In the genomic region with DNA sequence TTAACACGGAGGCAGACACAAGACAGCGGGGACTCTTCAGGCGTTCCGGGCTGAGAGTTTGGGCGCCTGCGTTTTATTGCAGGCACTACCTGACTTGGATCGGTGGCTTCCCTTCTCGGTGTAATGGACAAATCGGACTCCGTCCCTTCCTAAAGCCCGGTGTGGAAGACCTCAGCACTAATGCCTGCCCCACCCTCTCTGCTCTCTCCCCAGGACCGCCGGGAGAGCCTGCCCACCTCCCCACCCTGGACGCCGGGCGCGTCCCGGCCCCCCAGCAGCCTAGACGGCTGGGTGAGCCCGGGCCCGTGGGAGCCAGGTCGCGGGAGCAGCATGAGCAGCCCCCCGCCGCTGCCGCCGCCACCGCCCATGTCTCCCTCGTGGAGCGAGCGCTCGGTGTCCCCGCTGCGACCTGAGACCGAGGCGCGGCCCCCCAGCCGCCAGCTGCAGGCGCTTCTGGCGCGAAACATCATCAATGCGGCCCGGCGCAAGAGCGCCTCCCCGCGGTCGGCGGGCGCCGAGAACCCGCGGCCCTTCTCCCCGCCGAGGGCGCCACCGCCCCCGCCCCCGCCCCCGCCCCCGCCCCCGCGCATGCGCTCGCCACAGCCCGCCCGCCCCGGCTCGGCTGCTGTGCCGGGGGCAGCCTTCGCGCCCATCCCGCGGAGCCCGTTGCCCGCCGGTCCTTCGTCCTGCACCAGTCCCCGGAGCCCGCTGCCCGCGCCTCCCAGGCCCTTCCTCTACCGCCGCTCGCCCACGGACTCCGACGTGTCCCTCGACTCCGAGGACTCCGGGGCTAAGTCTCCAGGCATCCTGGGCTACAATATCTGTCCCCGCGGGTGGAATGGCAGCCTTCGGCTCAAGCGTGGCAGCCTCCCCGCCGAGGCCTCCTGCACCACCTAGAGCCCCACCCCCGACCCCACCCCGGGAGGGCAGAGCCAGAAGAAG, we compare ENCODE assay signal across 1 cellular context.
TF ChIP-seq lines count a peak whose summit lies in the region.

No MANE protein-coding gene starts in this region.

TF ChIP-seq in HepG2, 621 proteins besides CTCF, POLR2A, EP300 and RAD21 (continued from another document and continues in another):
- TF ChIP-seq, protein P1, sequence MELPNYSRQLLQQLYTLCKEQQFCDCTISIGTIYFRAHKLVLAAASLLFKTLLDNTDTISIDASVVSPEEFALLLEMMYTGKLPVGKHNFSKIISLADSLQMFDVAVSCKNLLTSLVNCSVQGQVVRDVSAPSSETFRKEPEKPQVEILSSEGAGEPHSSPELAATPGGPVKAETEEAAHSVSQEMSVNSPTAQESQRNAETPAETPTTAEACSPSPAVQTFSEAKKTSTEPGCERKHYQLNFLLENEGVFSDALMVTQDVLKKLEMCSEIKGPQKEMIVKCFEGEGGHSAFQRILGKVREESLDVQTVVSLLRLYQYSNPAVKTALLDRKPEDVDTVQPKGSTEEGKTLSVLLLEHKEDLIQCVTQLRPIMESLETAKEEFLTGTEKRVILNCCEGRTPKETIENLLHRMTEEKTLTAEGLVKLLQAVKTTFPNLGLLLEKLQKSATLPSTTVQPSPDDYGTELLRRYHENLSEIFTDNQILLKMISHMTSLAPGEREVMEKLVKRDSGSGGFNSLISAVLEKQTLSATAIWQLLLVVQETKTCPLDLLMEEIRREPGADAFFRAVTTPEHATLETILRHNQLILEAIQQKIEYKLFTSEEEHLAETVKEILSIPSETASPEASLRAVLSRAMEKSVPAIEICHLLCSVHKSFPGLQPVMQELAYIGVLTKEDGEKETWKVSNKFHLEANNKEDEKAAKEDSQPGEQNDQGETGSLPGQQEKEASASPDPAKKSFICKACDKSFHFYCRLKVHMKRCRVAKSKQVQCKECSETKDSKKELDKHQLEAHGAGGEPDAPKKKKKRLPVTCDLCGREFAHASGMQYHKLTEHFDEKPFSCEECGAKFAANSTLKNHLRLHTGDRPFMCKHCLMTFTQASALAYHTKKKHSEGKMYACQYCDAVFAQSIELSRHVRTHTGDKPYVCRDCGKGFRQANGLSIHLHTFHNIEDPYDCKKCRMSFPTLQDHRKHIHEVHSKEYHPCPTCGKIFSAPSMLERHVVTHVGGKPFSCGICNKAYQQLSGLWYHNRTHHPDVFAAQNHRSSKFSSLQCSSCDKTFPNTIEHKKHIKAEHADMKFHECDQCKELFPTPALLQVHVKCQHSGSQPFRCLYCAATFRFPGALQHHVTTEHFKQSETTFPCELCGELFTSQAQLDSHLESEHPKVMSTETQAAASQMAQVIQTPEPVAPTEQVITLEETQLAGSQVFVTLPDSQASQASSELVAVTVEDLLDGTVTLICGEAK (IDR thresholded peaks at IDR 0.05): no peak
- TF ChIP-seq, protein P1 (CRISPR knock-in tag; IDR thresholded peaks at IDR 0.05): peak; percentile 43; the same call in 1 of the 2 replicates
- TF ChIP-seq MTF2 (CRISPR knock-in tag; IDR thresholded peaks at IDR 0.05; ENCODE audit: borderline replicate concordance): no peak
- TF ChIP-seq, protein P2, sequence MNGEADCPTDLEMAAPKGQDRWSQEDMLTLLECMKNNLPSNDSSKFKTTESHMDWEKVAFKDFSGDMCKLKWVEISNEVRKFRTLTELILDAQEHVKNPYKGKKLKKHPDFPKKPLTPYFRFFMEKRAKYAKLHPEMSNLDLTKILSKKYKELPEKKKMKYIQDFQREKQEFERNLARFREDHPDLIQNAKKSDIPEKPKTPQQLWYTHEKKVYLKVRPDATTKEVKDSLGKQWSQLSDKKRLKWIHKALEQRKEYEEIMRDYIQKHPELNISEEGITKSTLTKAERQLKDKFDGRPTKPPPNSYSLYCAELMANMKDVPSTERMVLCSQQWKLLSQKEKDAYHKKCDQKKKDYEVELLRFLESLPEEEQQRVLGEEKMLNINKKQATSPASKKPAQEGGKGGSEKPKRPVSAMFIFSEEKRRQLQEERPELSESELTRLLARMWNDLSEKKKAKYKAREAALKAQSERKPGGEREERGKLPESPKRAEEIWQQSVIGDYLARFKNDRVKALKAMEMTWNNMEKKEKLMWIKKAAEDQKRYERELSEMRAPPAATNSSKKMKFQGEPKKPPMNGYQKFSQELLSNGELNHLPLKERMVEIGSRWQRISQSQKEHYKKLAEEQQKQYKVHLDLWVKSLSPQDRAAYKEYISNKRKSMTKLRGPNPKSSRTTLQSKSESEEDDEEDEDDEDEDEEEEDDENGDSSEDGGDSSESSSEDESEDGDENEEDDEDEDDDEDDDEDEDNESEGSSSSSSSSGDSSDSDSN (CRISPR knock-in tag; IDR thresholded peaks at IDR 0.05): peak; percentile 47; the same call in 1 of the 2 replicates
- 0 out of 2 replicates have a peak, but pooled peaks have one; percentile 45 for TF ChIP-seq SMAD1 (CRISPR knock-in tag; IDR thresholded peaks at IDR 0.05; ENCODE audit: borderline replicate concordance, low read depth)
- TF ChIP-seq, protein P3, sequence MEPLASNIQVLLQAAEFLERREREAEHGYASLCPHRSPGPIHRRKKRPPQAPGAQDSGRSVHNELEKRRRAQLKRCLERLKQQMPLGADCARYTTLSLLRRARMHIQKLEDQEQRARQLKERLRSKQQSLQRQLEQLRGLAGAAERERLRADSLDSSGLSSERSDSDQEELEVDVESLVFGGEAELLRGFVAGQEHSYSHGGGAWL (CRISPR knock-in tag; IDR thresholded peaks at IDR 0.05): 0 out of 2 replicates have a peak, but pooled peaks have one; percentile 38
- TF ChIP-seq HNRNPUL1 (IDR thresholded peaks at IDR 0.05; ENCODE audit: low read depth, low read length): no peak
- TF ChIP-seq SP2 (CRISPR knock-in tag; IDR thresholded peaks at IDR 0.05): 0 out of 2 replicates have a peak, but pooled peaks have one; percentile 24
- no peak for TF ChIP-seq ZNF251 (CRISPR knock-in tag; IDR thresholded peaks at IDR 0.05)
- TF ChIP-seq ZFY (CRISPR knock-in tag; IDR thresholded peaks at IDR 0.05): peak; percentile 16; the same call in 1 of the 2 replicates
- no peak for TF ChIP-seq ZNF326 (CRISPR knock-in tag; IDR thresholded peaks at IDR 0.05; ENCODE audit: borderline replicate concordance)
- TF ChIP-seq ZNF317 (CRISPR knock-in tag; IDR thresholded peaks at IDR 0.05): no peak
- TF ChIP-seq ZNF788 (CRISPR knock-in tag; IDR thresholded peaks at IDR 0.05; ENCODE audit: borderline replicate concordance): peak; percentile 38; the same call in 1 of the 2 replicates
- TF ChIP-seq, protein P4, sequence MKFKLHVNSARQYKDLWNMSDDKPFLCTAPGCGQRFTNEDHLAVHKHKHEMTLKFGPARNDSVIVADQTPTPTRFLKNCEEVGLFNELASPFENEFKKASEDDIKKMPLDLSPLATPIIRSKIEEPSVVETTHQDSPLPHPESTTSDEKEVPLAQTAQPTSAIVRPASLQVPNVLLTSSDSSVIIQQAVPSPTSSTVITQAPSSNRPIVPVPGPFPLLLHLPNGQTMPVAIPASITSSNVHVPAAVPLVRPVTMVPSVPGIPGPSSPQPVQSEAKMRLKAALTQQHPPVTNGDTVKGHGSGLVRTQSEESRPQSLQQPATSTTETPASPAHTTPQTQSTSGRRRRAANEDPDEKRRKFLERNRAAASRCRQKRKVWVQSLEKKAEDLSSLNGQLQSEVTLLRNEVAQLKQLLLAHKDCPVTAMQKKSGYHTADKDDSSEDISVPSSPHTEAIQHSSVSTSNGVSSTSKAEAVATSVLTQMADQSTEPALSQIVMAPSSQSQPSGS (CRISPR knock-in tag; IDR thresholded peaks at IDR 0.05): no peak
- TF ChIP-seq, protein P5, sequence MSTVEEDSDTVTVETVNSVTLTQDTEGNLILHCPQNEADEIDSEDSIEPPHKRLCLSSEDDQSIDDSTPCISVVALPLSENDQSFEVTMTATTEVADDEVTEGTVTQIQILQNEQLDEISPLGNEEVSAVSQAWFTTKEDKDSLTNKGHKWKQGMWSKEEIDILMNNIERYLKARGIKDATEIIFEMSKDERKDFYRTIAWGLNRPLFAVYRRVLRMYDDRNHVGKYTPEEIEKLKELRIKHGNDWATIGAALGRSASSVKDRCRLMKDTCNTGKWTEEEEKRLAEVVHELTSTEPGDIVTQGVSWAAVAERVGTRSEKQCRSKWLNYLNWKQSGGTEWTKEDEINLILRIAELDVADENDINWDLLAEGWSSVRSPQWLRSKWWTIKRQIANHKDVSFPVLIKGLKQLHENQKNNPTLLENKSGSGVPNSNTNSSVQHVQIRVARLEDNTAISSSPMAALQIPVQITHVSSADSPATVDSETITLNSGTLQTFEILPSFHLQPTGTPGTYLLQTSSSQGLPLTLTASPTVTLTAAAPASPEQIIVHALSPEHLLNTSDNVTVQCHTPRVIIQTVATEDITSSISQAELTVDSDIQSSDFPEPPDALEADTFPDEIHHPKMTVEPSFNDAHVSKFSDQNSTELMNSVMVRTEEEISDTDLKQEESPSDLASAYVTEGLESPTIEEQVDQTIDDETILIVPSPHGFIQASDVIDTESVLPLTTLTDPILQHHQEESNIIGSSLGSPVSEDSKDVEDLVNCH (CRISPR knock-in tag; IDR thresholded peaks at IDR 0.05): no peak
- TF ChIP-seq, protein P6, sequence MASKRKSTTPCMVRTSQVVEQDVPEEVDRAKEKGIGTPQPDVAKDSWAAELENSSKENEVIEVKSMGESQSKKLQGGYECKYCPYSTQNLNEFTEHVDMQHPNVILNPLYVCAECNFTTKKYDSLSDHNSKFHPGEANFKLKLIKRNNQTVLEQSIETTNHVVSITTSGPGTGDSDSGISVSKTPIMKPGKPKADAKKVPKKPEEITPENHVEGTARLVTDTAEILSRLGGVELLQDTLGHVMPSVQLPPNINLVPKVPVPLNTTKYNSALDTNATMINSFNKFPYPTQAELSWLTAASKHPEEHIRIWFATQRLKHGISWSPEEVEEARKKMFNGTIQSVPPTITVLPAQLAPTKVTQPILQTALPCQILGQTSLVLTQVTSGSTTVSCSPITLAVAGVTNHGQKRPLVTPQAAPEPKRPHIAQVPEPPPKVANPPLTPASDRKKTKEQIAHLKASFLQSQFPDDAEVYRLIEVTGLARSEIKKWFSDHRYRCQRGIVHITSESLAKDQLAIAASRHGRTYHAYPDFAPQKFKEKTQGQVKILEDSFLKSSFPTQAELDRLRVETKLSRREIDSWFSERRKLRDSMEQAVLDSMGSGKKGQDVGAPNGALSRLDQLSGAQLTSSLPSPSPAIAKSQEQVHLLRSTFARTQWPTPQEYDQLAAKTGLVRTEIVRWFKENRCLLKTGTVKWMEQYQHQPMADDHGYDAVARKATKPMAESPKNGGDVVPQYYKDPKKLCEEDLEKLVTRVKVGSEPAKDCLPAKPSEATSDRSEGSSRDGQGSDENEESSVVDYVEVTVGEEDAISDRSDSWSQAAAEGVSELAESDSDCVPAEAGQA (IDR thresholded peaks at IDR 0.05; ENCODE audit: low read depth): no peak
- TF ChIP-seq, protein P6 (CRISPR knock-in tag; IDR thresholded peaks at IDR 0.05; ENCODE audit: borderline replicate concordance): no peak
- TF ChIP-seq TAF15 (IDR thresholded peaks at IDR 0.05; ENCODE audit: low read depth, low read length, poor library complexity, severe bottlenecking): no peak
- 0 out of 2 replicates have a peak, but pooled peaks have one; percentile 31 for TF ChIP-seq ZMAT3 (CRISPR knock-in tag; conservative IDR thresholded peaks at IDR 0.05)
- 0 out of 2 replicates have a peak, but pooled peaks have one; percentile 44 for TF ChIP-seq HOXA9 (CRISPR knock-in tag; IDR thresholded peaks at IDR 0.05; ENCODE audit: borderline replicate concordance)
- TF ChIP-seq, protein P7, sequence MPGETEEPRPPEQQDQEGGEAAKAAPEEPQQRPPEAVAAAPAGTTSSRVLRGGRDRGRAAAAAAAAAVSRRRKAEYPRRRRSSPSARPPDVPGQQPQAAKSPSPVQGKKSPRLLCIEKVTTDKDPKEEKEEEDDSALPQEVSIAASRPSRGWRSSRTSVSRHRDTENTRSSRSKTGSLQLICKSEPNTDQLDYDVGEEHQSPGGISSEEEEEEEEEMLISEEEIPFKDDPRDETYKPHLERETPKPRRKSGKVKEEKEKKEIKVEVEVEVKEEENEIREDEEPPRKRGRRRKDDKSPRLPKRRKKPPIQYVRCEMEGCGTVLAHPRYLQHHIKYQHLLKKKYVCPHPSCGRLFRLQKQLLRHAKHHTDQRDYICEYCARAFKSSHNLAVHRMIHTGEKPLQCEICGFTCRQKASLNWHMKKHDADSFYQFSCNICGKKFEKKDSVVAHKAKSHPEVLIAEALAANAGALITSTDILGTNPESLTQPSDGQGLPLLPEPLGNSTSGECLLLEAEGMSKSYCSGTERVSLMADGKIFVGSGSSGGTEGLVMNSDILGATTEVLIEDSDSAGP (CRISPR knock-in tag; IDR thresholded peaks at IDR 0.05; ENCODE audit: borderline replicate concordance): peak; percentile 27; the same call in 1 of the 2 replicates
- no peak for TF ChIP-seq ZNF713 (CRISPR knock-in tag; IDR thresholded peaks at IDR 0.05)
- peak; percentile 26; the same call in 1 of the 2 replicates for TF ChIP-seq SAP130 (CRISPR knock-in tag; IDR thresholded peaks at IDR 0.05; ENCODE audit: low read depth)
